21 cellular contexts compared by ENCODE assay signal in genomic region chr1:208520700-208521099, GRCh38.
A peak's percentile ranks its signal among the peaks of the same experiment; 100 is the strongest.
DNase-seq lines count a peak whose midpoint lies in the region; ATAC-seq and TF ChIP-seq lines count a peak whose summit lies in the region.
"Had no signal": no experiment of that assay in that cellular context is flagged by ENCODE, and none has a peak within 500 bp of the region (broad histone marks: within the 10 kb centered on the region; RNA-seq: fewer than 3 reads in every experiment).

No MANE protein-coding gene starts in this region.

- no peak overlapping the region for H3K4me3 ChIP-seq in smooth muscle cell
- H3K4me3 ChIP-seq: A549, GM12878, GM23248, SJCRH30 had no signal

- TF ChIP-seq CTCF in smooth muscle cell (IDR thresholded peaks at IDR 0.05; ENCODE audit: borderline replicate concordance, insufficient read depth, poor library complexity, severe bottlenecking) = no peak

- H3K4me1 ChIP-seq in smooth muscle cell (ENCODE audit: low read depth) = no peaks in the 10 kb centered on the region
- H3K4me1 ChIP-seq: A549 had no signal

- peak; percentile 48 for DNase-seq in NCI-H82 (lab: John Stamatoyannopoulos, UW)
- no peak for DNase-seq in NCI-H82 treated with DMSO at 0.1 percent for 48 hours (lab: John Stamatoyannopoulos, UW; ENCODE audit: unreplicated experiment)
- DNase-seq in NCI-H69 (lab: John Stamatoyannopoulos, UW) = peak; percentile 12
- DNase-seq in cerebellum (ENCODE audit: low spot score) = peak; percentile 69
- no peak for DNase-seq in smooth muscle cell (lab: John Stamatoyannopoulos, UW; ENCODE audit: unreplicated experiment)
- no peak for DNase-seq in islet precursor cell
- no peak for DNase-seq in retina
- DNase-seq: GDM1; GM23248; KG1; NCI-H1048; NCI-H1436 treated with DMSO at 0.1 percent for 48 hours; NCI-H2081; NCI-H526; NK-92 treated with Interleukin-12 subunit alpha and Interleukin-12 subunit beta, amount 100 ng/mL, for 24 hours; SJCRH30 had no signal

- H3K27me3 ChIP-seq in smooth muscle cell (ENCODE audit: low read depth) = no peaks in the 10 kb centered on the region
- H3K27me3 ChIP-seq: SJCRH30 had no signal

- H4K20me1 ChIP-seq in smooth muscle cell (ENCODE audit: low read depth) = no peaks in the 10 kb centered on the region

- peak overlapping the region; percentile 5 for H3K4me2 ChIP-seq in smooth muscle cell
- H3K4me2 ChIP-seq: A549 had no signal

- no peaks in the 10 kb centered on the region for H3F3A ChIP-seq in smooth muscle cell (ENCODE audit: low read depth)

- ATAC-seq in HG03354 (IDR thresholded peaks at IDR 0.05; ENCODE audit: poor library complexity, severe bottlenecking, unreplicated experiment) = no peak
- ATAC-seq: A549, GM12878, HCT116, HepG2 had no signal

- no peaks in the 10 kb centered on the region for H3K9me3 ChIP-seq in smooth muscle cell (replicated peaks; ENCODE audit: low read depth)
- H3K9me3 ChIP-seq: A549, SJCRH30 had no signal

- 13% methylated on average over 1 of the region's 1 CpG for WGBS in smooth muscle cell (ENCODE audit: low lambda C conversion rate)

- no peaks in the 10 kb centered on the region for H3K36me3 ChIP-seq in smooth muscle cell (ENCODE audit: low read depth)
- H3K36me3 ChIP-seq: SJCRH30 had no signal

- H2AFZ ChIP-seq in smooth muscle cell (ENCODE audit: low read depth) = no peak overlapping the region
- H2AFZ ChIP-seq: GM23248 had no signal

- H3K27ac ChIP-seq in smooth muscle cell (ENCODE audit: low read depth) = no peak overlapping the region
- H3K27ac ChIP-seq: A549, GM23248, SJCRH30 had no signal

- no peaks in the 10 kb centered on the region for H3K79me2 ChIP-seq in smooth muscle cell (ENCODE audit: low read depth)

- no peak overlapping the region for H3K9ac ChIP-seq in smooth muscle cell (ENCODE audit: low read depth)
- H3K9ac ChIP-seq: GM23248 had no signal

Comparison
In these comparisons a context has a peak if more than half of its experiments do, and no peak if none do; other contexts are left out.
1. DNase-seq: peak in NCI-H82 (single experiment), NCI-H69 (single experiment) and cerebellum (single experiment); none in NCI-H82 treated with DMSO at 0.1 percent for 48 hours (single experiment), smooth muscle cell (single experiment), islet precursor cell (single experiment) and retina (single experiment).